23 cellular contexts compared by ENCODE assay signal in genomic region chr7:3002631-3003030, GRCh38. TPM values are rescaled to one million over a fixed set of nuclear protein-coding genes. Genes with fewer than 3 reads are reported as not detected.
DNase-seq lines count a peak whose midpoint lies in the region; ATAC-seq and TF ChIP-seq lines count a peak whose summit lies in the region.
"Had no signal": no experiment of that assay in that cellular context is flagged by ENCODE, and none has a peak within 500 bp of the region (broad histone marks: within the 10 kb centered on the region; RNA-seq: fewer than 3 reads in every experiment).

No MANE protein-coding gene starts in this region.

- intact Hi-C loops in PC-9 (cut with micrococcal nuclease; ENCODE audit: unreplicated experiment), result no loop called here
- intact Hi-C loops in right cardiac atrium (cut with DNase I), result no loop called here

- no peak overlapping the region for H3K27ac ChIP-seq in neural progenitor cell
- H3K27ac ChIP-seq in PC-9, result no peak overlapping the region
- H3K27ac ChIP-seq in right cardiac atrium (ENCODE audit: low read length), result no peak overlapping the region
- H3K27ac ChIP-seq: A549; BLaER1 treated with 17β-estradiol and CSF1 and Interleukin-3, amounts not matched to agents 10 nM and 100 nM had no signal

- no peak for ATAC-seq in stimulated activated naive CD8-positive, alpha-beta T cell treated with anti-CD3 and anti-CD28 coated beads, Interleukin-15, amount 100 ng/mL, for 72 hours
- ATAC-seq in right cardiac atrium, result no peak
- ATAC-seq: A549, K562 had no signal

- H3K9me3 ChIP-seq in neural progenitor cell (ENCODE audit: low read depth), result no peaks in the 10 kb centered on the region
- no peaks in the 10 kb centered on the region for H3K9me3 ChIP-seq in PC-9 (ENCODE audit: insufficient read depth, low read depth)
- no peaks in the 10 kb centered on the region for H3K9me3 ChIP-seq in right cardiac atrium (ENCODE audit: control insufficient read depth, low read length)
- H3K9me3 ChIP-seq: A549 had no signal

- peak overlapping the region; percentile 21 for H3K27ac Mint-ChIP-seq in stimulated activated naive CD8-positive, alpha-beta T cell treated with anti-CD3 and anti-CD28 coated beads, Interleukin-15, Interleukin-2, amounts not matched to agents 100 ng/mL and 50 ng/mL, for 24 hours
- H3K27ac Mint-ChIP-seq in stimulated activated naive CD8-positive, alpha-beta T cell treated with anti-CD3 and anti-CD28 coated beads, Interleukin-15, amount 100 ng/mL, for 72 hours, result no peak overlapping the region
- H3K27ac Mint-ChIP-seq in neural progenitor cell, result no peak overlapping the region

- no peaks in the 10 kb centered on the region for H3K36me3 ChIP-seq in neural progenitor cell
- H3K36me3 ChIP-seq in PC-9 (ENCODE audit: low read depth), result 0 out of 2 replicates have a peak, but pooled peaks cover 9% of the 10 kb centered on the region

- H3K4me1 Mint-ChIP-seq in stimulated activated naive CD8-positive, alpha-beta T cell treated with anti-CD3 and anti-CD28 coated beads, Interleukin-15, Interleukin-2, amounts not matched to agents 100 ng/mL and 50 ng/mL, for 24 hours (ENCODE audit: low read depth), result peaks cover 21% of the 10 kb centered on the region
- H3K4me1 Mint-ChIP-seq in stimulated activated naive CD8-positive, alpha-beta T cell treated with anti-CD3 and anti-CD28 coated beads, Interleukin-15, amount 100 ng/mL, for 72 hours, result peaks cover 47% of the 10 kb centered on the region
- peaks cover 16% of the 10 kb centered on the region for H3K4me1 Mint-ChIP-seq in neural progenitor cell

- 86% methylated on average over 7 of the region's 7 CpGs for WGBS in right cardiac atrium

- no peaks in the 10 kb centered on the region for H3K9me3 Mint-ChIP-seq in stimulated activated naive CD8-positive, alpha-beta T cell treated with anti-CD3 and anti-CD28 coated beads, Interleukin-15, Interleukin-2, amounts not matched to agents 100 ng/mL and 50 ng/mL, for 24 hours
- H3K9me3 Mint-ChIP-seq in stimulated activated naive CD8-positive, alpha-beta T cell treated with anti-CD3 and anti-CD28 coated beads, Interleukin-15, amount 100 ng/mL, for 72 hours, result no peaks in the 10 kb centered on the region
- peaks cover 4% of the 10 kb centered on the region for H3K9me3 Mint-ChIP-seq in neural progenitor cell
- H3K9me3 Mint-ChIP-seq: CD4-positive, alpha-beta T cell had no signal

- H3K4me2 ChIP-seq in neural progenitor cell, result no peak overlapping the region
- H3K4me2 ChIP-seq in PC-9, result no peak overlapping the region
- H3K4me2 ChIP-seq: A549; BLaER1 treated with 17β-estradiol and CSF1 and Interleukin-3, amounts not matched to agents 10 nM and 100 nM had no signal

- H3K4me3 Mint-ChIP-seq in stimulated activated naive CD8-positive, alpha-beta T cell treated with anti-CD3 and anti-CD28 coated beads, Interleukin-15, Interleukin-2, amounts not matched to agents 100 ng/mL and 50 ng/mL, for 24 hours, result no peak overlapping the region
- H3K4me3 Mint-ChIP-seq in stimulated activated naive CD8-positive, alpha-beta T cell treated with anti-CD3 and anti-CD28 coated beads, Interleukin-15, amount 100 ng/mL, for 72 hours, result no peak overlapping the region
- H3K4me3 Mint-ChIP-seq in neural progenitor cell, result no peak overlapping the region
- H3K4me3 Mint-ChIP-seq: CD4-positive, alpha-beta T cell had no signal

- no peak for DNase-seq in stimulated activated naive CD8-positive, alpha-beta T cell treated with anti-CD3 and anti-CD28 coated beads, Interleukin-15, amount 100 ng/mL, for 72 hours
- DNase-seq in islet precursor cell (peak; percentile 33), neural progenitor cell (ENCODE audit: low spot score) (no peak), PC-9 (no peak), right cardiac atrium (no peak), NCI-H2227 (lab: John Stamatoyannopoulos, UW; ENCODE audit: unreplicated experiment) (no peak)
- DNase-seq: AML-193; CD4-positive, alpha-beta T cell; DMS53; HCEC 1CT; Kasumi-1; NCI-H1092 treated with DMSO at 0.1 percent for 48 hours; NCI-H1436; NCI-H187; NCI-H2081 treated with DMSO at 0.1 percent for 48 hours; NCI-H345; NCI-H510A treated with DMSO at 0.1 percent for 48 hours; NCI-H748 treated with DMSO at 0.1 percent for 48 hours had no signal

- H3K27me3 ChIP-seq in neural progenitor cell (no peaks in the 10 kb centered on the region), PC-9 (ENCODE audit: insufficient read depth, low read depth) (no peaks in the 10 kb centered on the region), right cardiac atrium (ENCODE audit: control insufficient read depth, insufficient read depth) (no peaks in the 10 kb centered on the region)
- H3K27me3 ChIP-seq: BLaER1 treated with 17β-estradiol and CSF1 and Interleukin-3, amounts not matched to agents 10 nM and 100 nM had no signal

- no peaks in the 10 kb centered on the region for H3K4me1 ChIP-seq in neural progenitor cell
- H3K4me1 ChIP-seq in PC-9 (replicated peaks; ENCODE audit: insufficient read depth), result peaks cover 12% of the 10 kb centered on the region
- no peaks in the 10 kb centered on the region for H3K4me1 ChIP-seq in right cardiac atrium (ENCODE audit: control insufficient read depth, insufficient read depth, low read length)
- H3K4me1 ChIP-seq: A549 had no signal

- H2AFZ ChIP-seq in neural progenitor cell (replicated peaks) (peak overlapping the region; percentile 26), PC-9 (no peak overlapping the region)

- H4K20me1 ChIP-seq in neural progenitor cell (ENCODE audit: low read depth) (no peaks in the 10 kb centered on the region), PC-9 (ENCODE audit: insufficient read depth) (peaks cover 26% of the 10 kb centered on the region)
- H4K20me1 ChIP-seq: BLaER1 treated with 17β-estradiol and CSF1 and Interleukin-3, amounts not matched to agents 10 nM and 100 nM had no signal

- BruUV-seq in PC-9 (replicated peaks; lab: Mats Ljungman, UMichigan), result no TSS peak

- no peak for TF ChIP-seq CTCF in neural progenitor cell (IDR thresholded peaks at IDR 0.05)
- no peak for TF ChIP-seq CTCF in PC-9 (conservative IDR thresholded peaks at IDR 0.05)

- POLR2A ChIA-PET in PC-9 (lab: Charles Lee; ENCODE audit: unreplicated experiment), result no interaction called here

- peaks cover 35% of the 10 kb centered on the region for H3K36me3 Mint-ChIP-seq in stimulated activated naive CD8-positive, alpha-beta T cell treated with anti-CD3 and anti-CD28 coated beads, Interleukin-15, Interleukin-2, amounts not matched to agents 100 ng/mL and 50 ng/mL, for 24 hours (ENCODE audit: low read depth)
- no peaks in the 10 kb centered on the region for H3K36me3 Mint-ChIP-seq in neural progenitor cell

- H3K4me3 ChIP-seq in neural progenitor cell (no peak overlapping the region), PC-9 (no peak overlapping the region), right cardiac atrium (ENCODE audit: low read length) (no peak overlapping the region)
- H3K4me3 ChIP-seq: A549; BLaER1 treated with 17β-estradiol and CSF1 and Interleukin-3, amounts not matched to agents 10 nM and 100 nM; K562 had no signal

- CTCF ChIA-PET in PC-9 (lab: Charles Lee), result no interaction called here

- no peaks in the 10 kb centered on the region for H3K9me2 ChIP-seq in PC-9 (ENCODE audit: insufficient read depth)

- H3K27me3 Mint-ChIP-seq in stimulated activated naive CD8-positive, alpha-beta T cell treated with anti-CD3 and anti-CD28 coated beads, Interleukin-15, Interleukin-2, amounts not matched to agents 100 ng/mL and 50 ng/mL, for 24 hours, result no peaks in the 10 kb centered on the region
- no peaks in the 10 kb centered on the region for H3K27me3 Mint-ChIP-seq in stimulated activated naive CD8-positive, alpha-beta T cell treated with anti-CD3 and anti-CD28 coated beads, Interleukin-15, amount 100 ng/mL, for 72 hours
- peaks cover 9% of the 10 kb centered on the region for H3K27me3 Mint-ChIP-seq in neural progenitor cell (ENCODE audit: insufficient read depth, low read depth)
- H3K27me3 Mint-ChIP-seq: CD4-positive, alpha-beta T cell had no signal

- no peaks in the 10 kb centered on the region for H3F3A ChIP-seq in neural progenitor cell (ENCODE audit: low read depth)
- peaks cover 11% of the 10 kb centered on the region for H3F3A ChIP-seq in PC-9 (ENCODE audit: insufficient read depth, low read depth)

- H3K79me2 ChIP-seq in neural progenitor cell (ENCODE audit: low read depth) (no peaks in the 10 kb centered on the region), PC-9 (ENCODE audit: low read depth) (peaks cover 20% of the 10 kb centered on the region)

- no peak overlapping the region for H3K9ac ChIP-seq in neural progenitor cell
- H3K9ac ChIP-seq: BLaER1 treated with 17β-estradiol and CSF1 and Interleukin-3, amounts not matched to agents 10 nM and 100 nM had no signal

RNA-seq across cellular contexts. Expression of gene CARD11, which starts 41.0 kb away (rescaled TPM):
- 0.75 and 0.87 TPM in 2 replicates for total RNA-seq in neural progenitor cell (ENCODE audit: low replicate concordance)
- total RNA-seq in PC-9 (2021), result 62.6 and 63.3 TPM in 2 replicates
- total RNA-seq in right cardiac atrium, result under 1 TPM; 0.22 to 0.96 (median 0.58) TPM
- 0.16 TPM for polyA plus RNA-seq in right cardiac atrium
- total RNA-seq: G401 had no signal

Comparison
In these comparisons a context has a peak if more than half of its experiments do, and no peak if none do; other contexts are left out.
1. RNA of gene CARD11, which starts 41.0 kb away (total RNA-seq): 62.6 to 63.3 TPM in PC-9; 0.75 to 0.87 TPM in neural progenitor cell and 0.22 to 0.96 TPM in right cardiac atrium; every median in the first group is over 10 times any median in the second.